Comparison of ENCODE assay signal across 25 cellular contexts in genomic region chr15:56795400-56795983, GRCh38.
"Had no signal": no experiment of that assay in that cellular context is flagged by ENCODE, and none has a peak within 500 bp of the region (broad histone marks: within the 10 kb centered on the region; RNA-seq: fewer than 3 reads in every experiment).

No MANE protein-coding gene starts in this region.

- H3K4me2 ChIP-seq: neural progenitor cell had no signal

- H3K9ac ChIP-seq: neural progenitor cell had no signal

- H3K27ac ChIP-seq: cardiac muscle cell, epithelial cell of prostate, neural progenitor cell had no signal

- H3K27me3 ChIP-seq: cardiac muscle cell, neural progenitor cell, stomach had no signal

- ATAC-seq: activated T-cell treated with anti-CD3 and anti-CD28 coated beads, Interleukin-2, amount 50 U/mL, for 72 hours; naive thymus-derived CD8-positive, alpha-beta T cell; stimulated activated memory B cell treated with anti-CD40 and anti-IgM and Interleukin-4, amounts not matched to agents 10 μg/mL and 1 μg/mL and 100 μg/mL, for 72 hours; T-helper 17 cell had no signal

- H3K4me1 ChIP-seq: neural progenitor cell had no signal

- H2AFZ ChIP-seq: neural progenitor cell had no signal

- H3K4me3 ChIP-seq: cardiac muscle cell, left ventricle myocardium inferior, neural progenitor cell, skin epidermis, stomach had no signal

- DNase-seq: activated CD4-positive, alpha-beta T cell treated with anti-CD3 and anti-CD28 coated beads for 4 hours; activated CD4-positive, alpha-beta T cell treated with anti-CD3 and anti-CD28 coated beads, Interleukin-2, amount 50 U/mL, for 48 hours; activated CD4-positive, CD25-positive, alpha-beta regulatory T cell; activated CD8-positive, alpha-beta memory T cell treated with anti-CD3 and anti-CD28 coated beads, Interleukin-2, amount 50 U/mL, for 48 hours; activated effector memory CD4-positive, alpha-beta T cell treated with Interleukin-2 at 50 U/mL for 16 hours; activated naive CD4-positive, alpha-beta T cell treated with anti-CD3 and anti-CD28 coated beads for 36 hours; activated naive CD8-positive, alpha-beta T cell treated with anti-CD3 and anti-CD28 coated beads, Interleukin-2, amount 10 ng/mL, durations not matched to agents 7 days and 5 days; activated T-cell treated with anti-CD3 and anti-CD28 coated beads, Interleukin-2, amount 50 U/mL, for 72 hours; amygdala; foreskin melanocyte; glutamatergic neuron; hippocampal formation; kidney glomerular epithelial cell; left ventricle myocardium inferior; mammary epithelial cell; naive thymus-derived CD8-positive, alpha-beta T cell; retina; stimulated activated CD4-positive, alpha-beta T cell treated with anti-CD3 and anti-CD28 coated beads, Interleukin-1b, Interleukin-23, amount 100 ng/mL, for 48 hours; stomach; T-helper 17 cell had no signal

- H3K36me3 ChIP-seq: cardiac muscle cell, left ventricle myocardium inferior, neural progenitor cell, stomach had no signal
